ENCODE assay signal across 19 cellular contexts in the genomic region with DNA sequence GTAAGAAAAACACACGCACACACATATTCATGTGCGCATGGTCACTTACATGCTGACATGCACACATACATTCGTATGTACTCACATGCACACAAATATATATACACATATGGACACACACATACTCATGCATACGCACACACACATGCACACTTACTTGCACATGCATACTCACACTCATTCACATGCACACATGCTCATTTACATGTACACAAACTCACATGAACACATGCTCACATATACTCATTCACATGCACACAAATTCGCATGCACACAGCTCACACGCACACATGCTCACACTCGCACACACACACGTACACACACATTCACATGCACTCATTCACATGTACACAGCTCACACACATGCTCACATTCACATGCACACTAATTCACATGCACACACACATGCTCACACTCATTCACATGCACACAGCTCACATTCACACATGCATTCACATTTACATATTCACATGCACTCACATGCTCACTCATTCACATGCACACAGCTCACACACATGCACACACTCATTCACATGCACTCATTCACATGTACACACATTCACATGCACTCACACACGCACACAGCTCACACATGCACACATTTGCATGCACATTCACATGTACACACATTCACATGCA.
DNase-seq lines count a peak whose midpoint lies in the region; ATAC-seq, FAIRE-seq and TF ChIP-seq lines count a peak whose summit lies in the region.
"Had no signal": no experiment of that assay in that cellular context is flagged by ENCODE, and none has a peak within 500 bp of the region (broad histone marks: within the 10 kb centered on the region; RNA-seq: fewer than 3 reads in every experiment).

No MANE protein-coding gene starts in this region.

- H2AFZ ChIP-seq in HepG2 (ENCODE audit: low read length): no peak overlapping the region

- DNase-seq in HepG2 (ENCODE audit: low spot score) (no peak), right lobe of liver (no peak), bronchial epithelial cell (ENCODE audit: low read depth) (no peak), mesenteric fat pad (ENCODE audit: low spot score) (peak; percentile 51), sigmoid colon (peak; percentile 10), body of pancreas (no peak), DMS79 treated with DMSO at 0.1 percent for 48 hours (lab: John Stamatoyannopoulos, UW) (no peak)
- no peak for DNase-seq in CD4-positive, alpha-beta memory T cell
- DNase-seq: Calu3; CD8-positive, alpha-beta T cell; DMS53; KG1 had no signal

- H3K36me3 Mint-ChIP-seq in CD4-positive, alpha-beta memory T cell: peaks cover 54 to 67% of the 10 kb centered on the region in 2 donors

- no peak for TF ChIP-seq CTCF in HepG2 (CRISPR knock-in tag; IDR thresholded peaks at IDR 0.05)
- TF ChIP-seq CTCF in right lobe of liver (IDR thresholded peaks at IDR 0.05): no peak
- TF ChIP-seq CTCF in bronchial epithelial cell (IDR thresholded peaks at IDR 0.05; ENCODE audit: insufficient read depth, low read length, severe bottlenecking): no peak
- TF ChIP-seq CTCF in sigmoid colon (IDR thresholded peaks at IDR 0.05): no peak
- TF ChIP-seq CTCF in body of pancreas (IDR thresholded peaks at IDR 0.05): no peak

- no peak overlapping the region for H3K4me3 Mint-ChIP-seq in CD4-positive, alpha-beta memory T cell
- H3K4me3 Mint-ChIP-seq: CD14-positive monocyte; CD8-positive, alpha-beta T cell had no signal

- 96% methylated on average over 9 of the region's 9 CpGs for WGBS in HepG2 (ENCODE audit: low lambda C conversion rate)
- WGBS in right lobe of liver (ENCODE audit: insufficient coverage, low coverage, low lambda C conversion rate, missing lambda C conversion rate): 97% methylated on average over 9 of the region's 9 CpGs
- WGBS in sigmoid colon, 2 donors: 90 to 97% methylated on average over 9 of the region's 9 CpGs
- WGBS in body of pancreas, 2 donors: 88 to 97% methylated on average over 9 of the region's 9 CpGs

- no peaks in the 10 kb centered on the region for H4K20me1 ChIP-seq in HepG2 (ENCODE audit: insufficient read depth, low read length)
- H4K20me1 ChIP-seq: BLaER1 had no signal

- ATAC-seq in HepG2 (no peak), right lobe of liver (no peak), body of pancreas (no peak)
- ATAC-seq: A549; CD8-positive, alpha-beta T cell had no signal

- H3K9ac ChIP-seq in HepG2 (ENCODE audit: insufficient read depth, low read depth, low read length): no peak overlapping the region
- H3K9ac ChIP-seq: BLaER1 had no signal

- H3K9me3 ChIP-seq in HepG2 (ENCODE audit: low read length) (peaks cover 6% of the 10 kb centered on the region), right lobe of liver (peaks cover 0 to 3% (median 0%) of the 10 kb centered on the region in 4 donors), sigmoid colon (peaks cover 0 to 21% (median 3%) of the 10 kb centered on the region in 4 donors), body of pancreas (peaks cover 0 to 11% (median 0%) of the 10 kb centered on the region in 3 donors)
- peaks cover 0 to 20% of the 10 kb centered on the region in 2 donors for H3K9me3 ChIP-seq in CD4-positive, alpha-beta memory T cell (ENCODE audit: control insufficient read depth in 1 of 2, low read length in 2 of 2)
- H3K9me3 ChIP-seq: HAP-1 had no signal

- in situ Hi-C loops in HepG2 (cut with HindIII; ENCODE audit: extremely low pct_ligation_motif_present, low pct_unique_long_range_greater_than_20kb): no loop called here

- CTCF ChIA-PET in HepG2 (lab: Yijun Ruan, JAX; ENCODE audit: low intra/inter-chr PET ratio, low total read pairs): no interaction called here
- CTCF ChIA-PET in CD4-positive, alpha-beta memory T cell (lab: Charles Lee; ENCODE audit: partially characterized antibody): no interaction called here

- POLR2A ChIA-PET in HepG2 (lab: Yijun Ruan, JAX): no interaction called here
- POLR2A ChIA-PET in CD4-positive, alpha-beta memory T cell (lab: Charles Lee; ENCODE audit: partially characterized antibody): no interaction called here

- no peak overlapping the region for H3K27ac ChIP-seq in HepG2 (ENCODE audit: extremely low read length, insufficient read depth, low read length)
- no peak overlapping the region for H3K27ac ChIP-seq in right lobe of liver
- H3K27ac ChIP-seq in sigmoid colon: no peak overlapping the region
- H3K27ac ChIP-seq in CD4-positive, alpha-beta memory T cell (ENCODE audit: low read depth, low read length): no peak overlapping the region
- H3K27ac ChIP-seq in body of pancreas: no peak overlapping the region
- H3K27ac ChIP-seq: 22Rv1, A549, BLaER1 had no signal

- no peak overlapping the region for H3K4me2 ChIP-seq in HepG2 (ENCODE audit: low read depth, low read length)
- H3K4me2 ChIP-seq: A549, BLaER1 had no signal

- H3K4me1 Mint-ChIP-seq in CD4-positive, alpha-beta memory T cell: peaks cover 0 to 9% (median 3%) of the 10 kb centered on the region in 4 donors

- H3K27ac Mint-ChIP-seq in CD4-positive, alpha-beta memory T cell: no peak overlapping the region
- H3K27ac Mint-ChIP-seq: CD8-positive, alpha-beta T cell had no signal

- no peaks in the 10 kb centered on the region for H3K27me3 Mint-ChIP-seq in CD4-positive, alpha-beta memory T cell

- intact Hi-C loops in HepG2 (cut with micrococcal nuclease; ENCODE audit: unreplicated experiment) (no loop called here), right lobe of liver (cut with DNase I) (no loop called here), sigmoid colon (cut with DNase I) (no loop called here), body of pancreas (cut with DNase I) (no loop called here)
- intact Hi-C loops in CD4-positive, alpha-beta memory T cell (cut with micrococcal nuclease): no loop called here

- BruUV-seq in HepG2 (replicated peaks; lab: Mats Ljungman, UMichigan): no TSS peak

- H3K79me2 ChIP-seq in HepG2 (ENCODE audit: insufficient read depth, low read length): no peaks in the 10 kb centered on the region

- H3K27me3 ChIP-seq in HepG2 (ENCODE audit: control insufficient read depth in 1 of 2, insufficient read depth in 2 of 2, low read length in 2 of 2) (no peaks in the 10 kb centered on the region), right lobe of liver (no peaks in the 10 kb centered on the region), bronchial epithelial cell (ENCODE audit: control insufficient read depth, insufficient read depth, low read length) (no peaks in the 10 kb centered on the region), sigmoid colon (no peaks in the 10 kb centered on the region), body of pancreas (no peaks in the 10 kb centered on the region)
- H3K27me3 ChIP-seq in CD4-positive, alpha-beta memory T cell (ENCODE audit: insufficient read depth, low read length): no peaks in the 10 kb centered on the region
- H3K27me3 ChIP-seq: BLaER1 had no signal

- TF ChIP-seq POLR2A in HepG2 (IDR thresholded peaks at IDR 0.05; ENCODE audit: insufficient read depth in 1 of 2, low read depth in 2 of 2, low read length in 2 of 2) (no peak), right lobe of liver (IDR thresholded peaks at IDR 0.05) (no peak), sigmoid colon (IDR thresholded peaks at IDR 0.05) (no peak), body of pancreas (IDR thresholded peaks at IDR 0.05) (no peak)

- no peak for TF ChIP-seq RAD21 in HepG2 (CRISPR knock-in tag; IDR thresholded peaks at IDR 0.05)

- H3K4me3 ChIP-seq in HepG2 (replicated peaks in 1 of 3; ENCODE audit: insufficient read depth in 1 of 3, low read depth in 2 of 3, low read length in 3 of 3): no peak overlapping the region
- no peak overlapping the region for H3K4me3 ChIP-seq in right lobe of liver
- H3K4me3 ChIP-seq in bronchial epithelial cell (ENCODE audit: low read depth, low read length): no peak overlapping the region
- no peak overlapping the region for H3K4me3 ChIP-seq in sigmoid colon
- H3K4me3 ChIP-seq in CD4-positive, alpha-beta memory T cell (ENCODE audit: low read length in 2 of 2): no peak overlapping the region
- no peak overlapping the region for H3K4me3 ChIP-seq in body of pancreas
- H3K4me3 ChIP-seq: A549, BLaER1, HAP-1 had no signal

- TF ChIP-seq EP300 in HepG2 (IDR thresholded peaks at IDR 0.05; ENCODE audit: low read depth in 2 of 2, low read length in 2 of 2): no peak
- TF ChIP-seq EP300 in HepG2 (CRISPR knock-in tag; IDR thresholded peaks at IDR 0.05; ENCODE audit: borderline replicate concordance): no peak
- TF ChIP-seq EP300 in sigmoid colon (IDR thresholded peaks at IDR 0.05): no peak

- H3K36me3 ChIP-seq in HepG2 (replicated peaks in 1 of 2; ENCODE audit: control insufficient read depth in 1 of 2, insufficient read depth in 2 of 2, low read length in 2 of 2) (peaks cover 0 to 8% of the 10 kb centered on the region in 2 experiments; a peak in 2 of 5 replicates), right lobe of liver (peaks cover 0 to 6% (median 2%) of the 10 kb centered on the region in 4 donors), bronchial epithelial cell (ENCODE audit: control insufficient read depth, insufficient read depth, low read length) (peaks cover 2% of the 10 kb centered on the region), sigmoid colon (peaks cover 0 to 40% (median 18%) of the 10 kb centered on the region in 4 donors), body of pancreas (replicated peaks in 1 of 2; ENCODE audit: insufficient read depth in 1 of 2, low read depth in 2 of 2) (peaks cover 5 to 6% of the 10 kb centered on the region in 2 donors)
- no peaks in the 10 kb centered on the region for H3K36me3 ChIP-seq in CD4-positive, alpha-beta memory T cell (ENCODE audit: insufficient read depth, low read length)
- H3K36me3 ChIP-seq: HAP-1 had no signal

- FAIRE-seq in HepG2 (lab: Jason Lieb, UNC) (no peak), bronchial epithelial cell (lab: Jason Lieb, UNC) (peak; percentile 92)
- FAIRE-seq: A549, G401.6, GM19239 had no signal

- peaks cover 8% of the 10 kb centered on the region; the same call in 1 of the 2 replicates for H3K4me1 ChIP-seq in HepG2 (ENCODE audit: insufficient read depth, low read length)
- no peaks in the 10 kb centered on the region for H3K4me1 ChIP-seq in right lobe of liver
- no peaks in the 10 kb centered on the region for H3K4me1 ChIP-seq in sigmoid colon
- H3K4me1 ChIP-seq in CD4-positive, alpha-beta memory T cell (ENCODE audit: insufficient read depth, low read length): no peaks in the 10 kb centered on the region
- no peaks in the 10 kb centered on the region for H3K4me1 ChIP-seq in body of pancreas
- H3K4me1 ChIP-seq: A549, HAP-1 had no signal

- H3K9me3 Mint-ChIP-seq in CD4-positive, alpha-beta memory T cell: peaks cover 17 to 80% (median 55%) of the 10 kb centered on the region in 8 donors

TF ChIP-seq in HepG2, 621 proteins besides CTCF, POLR2A, EP300 and RAD21 (continues in another document):
- TF ChIP-seq LCORL (IDR thresholded peaks at IDR 0.05): 0 out of 2 replicates have a peak, but pooled peaks have one; percentile 25
- TF ChIP-seq LCORL (CRISPR knock-in tag; IDR thresholded peaks at IDR 0.05): no peak
- TF ChIP-seq MAZ (IDR thresholded peaks at IDR 0.05; ENCODE audit: borderline replicate concordance, low read depth, low read length): no peak
- no peak for TF ChIP-seq MAZ (CRISPR knock-in tag; IDR thresholded peaks at IDR 0.05; ENCODE audit: low read depth)
- TF ChIP-seq NFE2 (CRISPR knock-in tag; IDR thresholded peaks at IDR 0.05): no peak
- no peak for TF ChIP-seq FOXK2 (IDR thresholded peaks at IDR 0.05)
- no peak for TF ChIP-seq NFIC (IDR thresholded peaks at IDR 0.05; ENCODE audit: low read length)
- 0 out of 2 replicates have a peak, but pooled peaks have one; percentile 12 for TF ChIP-seq FOXA1 (IDR thresholded peaks at IDR 0.05)
- TF ChIP-seq FOXA1 (CRISPR knock-in tag; IDR thresholded peaks at IDR 0.05): no peak

Comparison
In these comparisons a context has a peak if more than half of its experiments do, and no peak if none do; other contexts are left out.
1. DNase-seq: peak in mesenteric fat pad (single experiment) and sigmoid colon (single experiment); none in HepG2 (single experiment), right lobe of liver (0 of 3), bronchial epithelial cell (single experiment), CD4-positive, alpha-beta memory T cell (0 of 5), body of pancreas (0 of 4) and DMS79 treated with DMSO at 0.1 percent for 48 hours (single experiment).